ENCODE assay signal across 12 cellular contexts in the genomic region with DNA sequence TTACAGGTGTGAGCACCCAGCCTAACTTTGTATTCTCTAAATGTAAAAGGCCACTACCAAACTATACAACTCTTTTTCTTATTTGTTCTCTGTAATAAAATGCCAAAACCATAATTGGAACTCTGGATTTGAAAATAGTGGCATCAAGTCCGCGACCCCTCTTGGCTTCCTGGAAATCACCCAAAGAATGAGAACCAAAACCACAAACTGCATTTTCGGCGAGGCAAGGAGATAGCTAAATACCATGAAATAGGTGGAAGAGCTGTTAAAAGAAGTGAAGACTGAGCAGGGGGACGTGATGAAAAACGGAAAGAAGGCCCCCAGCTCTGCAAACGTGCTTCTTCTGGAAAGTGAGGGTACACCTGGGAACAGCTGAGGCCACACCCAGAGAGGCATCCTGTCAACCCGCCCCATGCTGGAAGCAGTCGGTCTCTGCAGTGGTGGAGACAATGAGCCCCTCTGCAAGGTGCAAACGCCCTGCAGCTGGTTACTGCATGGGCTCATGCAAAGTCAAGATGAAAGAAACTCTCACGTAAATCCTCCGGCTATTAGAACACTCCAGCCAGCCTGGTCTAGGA. TPM values are rescaled to one million over a fixed set of nuclear protein-coding genes. Genes with fewer than 3 reads are reported as not detected.
DNase-seq lines count a peak whose midpoint lies in the region; ATAC-seq, FAIRE-seq and TF ChIP-seq lines count a peak whose summit lies in the region.
"Had no signal": no experiment of that assay in that cellular context is flagged by ENCODE, and none has a peak within 500 bp of the region (broad histone marks: within the 10 kb centered on the region; RNA-seq: fewer than 3 reads in every experiment).

No MANE protein-coding gene starts in this region.

- no peak for ATAC-seq in GM12878
- ATAC-seq in GM21360 (IDR thresholded peaks at IDR 0.05; ENCODE audit: unreplicated experiment): no peak
- ATAC-seq in HG02973 (IDR thresholded peaks at IDR 0.05; ENCODE audit: unreplicated experiment): no peak

- TF ChIP-seq CTCF in GM12878 (IDR thresholded peaks at IDR 0.05 in 2 of 3, conservative IDR thresholded peaks at IDR 0.05 in 1 of 3; ENCODE audit: control insufficient read depth in 2 of 3, extremely low read depth in 1 of 3, insufficient read depth in 1 of 3, low read depth in 3 of 3, low read length in 3 of 3): no peak
- TF ChIP-seq CTCF in neural progenitor cell (IDR thresholded peaks at IDR 0.05): no peak
- TF ChIP-seq CTCF in progenitor cell of endocrine pancreas (IDR thresholded peaks at IDR 0.05; ENCODE audit: unreplicated experiment): no peak

- TF ChIP-seq RAD21 in GM12878 (IDR thresholded peaks at IDR 0.05; ENCODE audit: insufficient read depth, low read depth, low read length): no peak

- H3K9ac ChIP-seq in GM12878 (ENCODE audit: control insufficient read depth, insufficient read depth, low read length) (no peak overlapping the region), neural progenitor cell (no peak overlapping the region)

- no TSS peak for BruUV-seq in GM12878 (replicated peaks; lab: Mats Ljungman, UMichigan)

- no peak for DNase-seq in activated T-cell treated with anti-CD3 and anti-CD28 coated beads, Interleukin-2, amount 50 U/mL, for 24 hours
- DNase-seq in activated T-cell treated with anti-CD3 and anti-CD28 coated beads for 4 hours (no peak), MV-4-11 (lab: John Stamatoyannopoulos, UW) (peak; percentile 44), GM12878 (ENCODE audit: low read depth, low spot score) (no peak), neural progenitor cell (ENCODE audit: low spot score) (no peak), progenitor cell of endocrine pancreas (ENCODE audit: low spot score, unreplicated experiment) (no peak)
- DNase-seq: anterior cingulate cortex, NCI-H1417, NCI-H524 had no signal

- H3K9me3 ChIP-seq in GM12878 (replicated peaks; ENCODE audit: control insufficient read depth, insufficient read depth, low read length): no peaks in the 10 kb centered on the region
- H3K9me3 ChIP-seq in neural progenitor cell (ENCODE audit: low read depth): no peaks in the 10 kb centered on the region
- H3K9me3 ChIP-seq: tibial nerve had no signal

- TF ChIP-seq EP300 in GM12878 (IDR thresholded peaks at IDR 0.05; ENCODE audit: borderline replicate concordance in 1 of 2, control insufficient read depth in 1 of 2, low read depth in 2 of 2, low read length in 2 of 2): no peak

- H3K4me2 ChIP-seq in GM12878 (ENCODE audit: control insufficient read depth, insufficient read depth): no peak overlapping the region
- H3K4me2 ChIP-seq in neural progenitor cell: peak overlapping the region; percentile 34

- RAD21 ChIA-PET in GM12878 (lab: Charles Lee; ENCODE audit: unreplicated experiment): interaction anchor here (1.5 kb wide), 1 partner anchor 13 kb away, joined by 3 read pairs; no protein-coding TSS in a partner anchor

- no peaks in the 10 kb centered on the region for H3K27me3 Mint-ChIP-seq in activated T-cell treated with anti-CD3 and anti-CD28 coated beads, Interleukin-2, amount 50 U/mL, for 24 hours
- no peaks in the 10 kb centered on the region for H3K27me3 Mint-ChIP-seq in neural progenitor cell (ENCODE audit: insufficient read depth, low read depth)
- no peaks in the 10 kb centered on the region for H3K27me3 Mint-ChIP-seq in progenitor cell of endocrine pancreas

- no peak for TF ChIP-seq POLR2A in GM12878 (IDR thresholded peaks at IDR 0.05; ENCODE audit: low read depth, low read length)

- H3K9me3 Mint-ChIP-seq in activated T-cell treated with anti-CD3 and anti-CD28 coated beads, Interleukin-2, amount 50 U/mL, for 24 hours: no peaks in the 10 kb centered on the region
- no peaks in the 10 kb centered on the region for H3K9me3 Mint-ChIP-seq in neural progenitor cell
- H3K9me3 Mint-ChIP-seq in progenitor cell of endocrine pancreas (ENCODE audit: low read depth): no peaks in the 10 kb centered on the region

- 57% methylated on average over 12 of the region's 12 CpGs for whole genome bisulfite sequencing in GM12878 (ENCODE audit: insufficient coverage, insufficient replicate concordance, low lambda C conversion rate, missing lambda C conversion rate)

- H3K36me3 Mint-ChIP-seq in activated T-cell treated with anti-CD3 and anti-CD28 coated beads, Interleukin-2, amount 50 U/mL, for 24 hours (ENCODE audit: low read depth): peaks cover 37% of the 10 kb centered on the region
- H3K36me3 Mint-ChIP-seq in neural progenitor cell (peaks cover 4% of the 10 kb centered on the region), progenitor cell of endocrine pancreas (ENCODE audit: insufficient read depth) (peaks cover 4% of the 10 kb centered on the region)

- H3K79me2 ChIP-seq in GM12878 (ENCODE audit: control insufficient read depth, insufficient read depth, low read length) (peaks cover 36% of the 10 kb centered on the region), neural progenitor cell (ENCODE audit: low read depth) (peaks cover 89% of the 10 kb centered on the region)

- SMC1A ChIA-PET in GM12878 (lab: Charles Lee; ENCODE audit: uncharacterized antibody, unreplicated experiment): interaction anchor here (1.1 to 2.1 kb wide), 4 partner anchors 10 to 219 kb away, joined by 3 to 6 read pairs (median 4); no protein-coding TSS in a partner anchor

- H3K4me1 ChIP-seq in GM12878 (ENCODE audit: control insufficient read depth, insufficient read depth, low read length) (peaks cover 7% of the 10 kb centered on the region), neural progenitor cell (peaks cover 13% of the 10 kb centered on the region)

- no peaks in the 10 kb centered on the region for H4K20me1 ChIP-seq in GM12878 (ENCODE audit: control insufficient read depth, insufficient read depth)
- peaks cover 14% of the 10 kb centered on the region for H4K20me1 ChIP-seq in neural progenitor cell (ENCODE audit: low read depth)

- peaks cover 69% of the 10 kb centered on the region for H3K4me1 Mint-ChIP-seq in activated T-cell treated with anti-CD3 and anti-CD28 coated beads, Interleukin-2, amount 50 U/mL, for 24 hours (ENCODE audit: low read depth)
- H3K4me1 Mint-ChIP-seq in neural progenitor cell: peaks cover 17% of the 10 kb centered on the region
- H3K4me1 Mint-ChIP-seq in progenitor cell of endocrine pancreas (ENCODE audit: low read depth): peaks cover 8% of the 10 kb centered on the region

- H2AFZ ChIP-seq in GM12878 (ENCODE audit: control insufficient read depth, low read depth, low read length): no peak overlapping the region
- H2AFZ ChIP-seq in neural progenitor cell (replicated peaks): no peak overlapping the region

- H3K27me3 ChIP-seq in GM12878 (replicated peaks in 1 of 2; ENCODE audit: control insufficient read depth in 2 of 2, insufficient read depth in 2 of 2, low read length in 1 of 2) (no peaks in the 10 kb centered on the region), neural progenitor cell (no peaks in the 10 kb centered on the region)
- H3K27me3 ChIP-seq: tibial nerve had no signal

- POLR2A ChIA-PET in GM12878 (lab: Charles Lee): interaction anchor here (0.9 to 1.5 kb wide), 2 partner anchors 13 to 18 kb away, joined by 3 read pairs; no protein-coding TSS in a partner anchor

- peaks cover 7% of the 10 kb centered on the region for H3F3A ChIP-seq in neural progenitor cell (ENCODE audit: low read depth)

- in situ Hi-C loops in GM12878 (cut with MboI): no loop called here

- CTCF ChIA-PET in GM12878 (lab: Yijun Ruan, JAX): interaction anchor here (0.9 to 1.4 kb wide), 3 partner anchors 13 to 36 kb away, joined by 3 to 5 read pairs (median 5); no protein-coding TSS in a partner anchor

- H3K27ac Mint-ChIP-seq in activated T-cell treated with anti-CD3 and anti-CD28 coated beads, Interleukin-2, amount 50 U/mL, for 24 hours: peak overlapping the region; percentile 61
- H3K27ac Mint-ChIP-seq in neural progenitor cell (peak overlapping the region; percentile 90), progenitor cell of endocrine pancreas (no peak overlapping the region)

- FAIRE-seq in GM12878 (lab: Jason Lieb, UNC): no peak

- intact Hi-C loops in GM12878 (cut with micrococcal nuclease; ENCODE audit: unreplicated experiment): no loop called here

- no peak overlapping the region for H3K4me3 ChIP-seq in GM12878
- H3K4me3 ChIP-seq in neural progenitor cell: no peak overlapping the region
- H3K4me3 ChIP-seq: tibial nerve had no signal

- peak overlapping the region; percentile 17 for H3K4me3 Mint-ChIP-seq in activated T-cell treated with anti-CD3 and anti-CD28 coated beads, Interleukin-2, amount 50 U/mL, for 24 hours
- H3K4me3 Mint-ChIP-seq in neural progenitor cell: no peak overlapping the region
- H3K4me3 Mint-ChIP-seq in progenitor cell of endocrine pancreas (ENCODE audit: low read depth): no peak overlapping the region

- H3K27ac ChIP-seq in GM12878 (ENCODE audit: control insufficient read depth, insufficient read depth): no peak overlapping the region
- H3K27ac ChIP-seq in neural progenitor cell: no peak overlapping the region
- H3K27ac ChIP-seq: tibial nerve had no signal

- H3K36me3 ChIP-seq in GM12878 (ENCODE audit: control insufficient read depth in 2 of 2, insufficient read depth in 2 of 2, low read length in 1 of 2) (peaks cover 0 to 3% of the 10 kb centered on the region in 2 experiments; a peak in 1 of 4 replicates), neural progenitor cell (no peaks in the 10 kb centered on the region)

TF ChIP-seq in GM12878, 131 proteins besides CTCF, POLR2A, EP300 and RAD21:
- TF ChIP-seq ZNF217 (IDR thresholded peaks at IDR 0.05) (no peak), ZNF24 (IDR thresholded peaks at IDR 0.05) (no peak), RUNX3 (IDR thresholded peaks at IDR 0.05; ENCODE audit: low read length) (0 out of 2 replicates have a peak, but pooled peaks have one; percentile 12)

RNA-seq across cellular contexts. Expression of a gene that starts 22.5 kb away (rescaled TPM):
- total RNA-seq in GM12878 (2013; cell fraction: nucleolus; rRNA removed): 140 and 151 TPM in 2 replicates
- total RNA-seq in GM12878 (2014; rRNA removed) (58.1 and 64.9 TPM in 2 replicates), GM12878 (2014; rRNA removed; fragmentation: Illumina TruSeq; extraction: Trizol) (49.5 and 49.9 TPM in 2 replicates), GM12878 (2021) (42.9 and 47.9 TPM in 2 replicates), neural progenitor cell (ENCODE audit: low replicate concordance) (60.2 and 80.5 TPM in 2 replicates), progenitor cell of endocrine pancreas (38.7 and 42.3 TPM in 2 replicates)
- polyA plus RNA-seq in GM12878 (2011; ENCODE audit: low read depth): 34.7 TPM
- polyA plus RNA-seq in GM12878 (2011; rRNA removed) (65.1 and 67.0 TPM in 2 replicates), GM12878 (2014; fragmentation: Illumina TruSeq; extraction: Trizol) (55.1 and 56.9 TPM in 2 replicates), GM12878 (2014; fragmentation: Nextera tagmentation; extraction: Ambion mirVana) (10 to 100 TPM; 36.8 to 39.6 TPM), GM12878 (2014; rRNA removed) (48.0 and 55.5 TPM in 2 replicates), GM12878 (2016; fragmentation: Nextera tagmentation; extraction: Ambion mirVana) (10 to 100 TPM; 32.5 to 41.5 TPM)
- 61.5 and 64.4 TPM in 2 replicates for polyA plus RNA-seq in GM12878 (2011; cell fraction: cytosol; rRNA removed)
- polyA plus RNA-seq in GM12878 (2011; cell fraction: nucleus; rRNA removed): 39.2 and 43.9 TPM in 2 replicates
- polyA plus RNA-seq in GM12878 (2012): 39.6 and 42.4 TPM in 2 replicates
- polyA minus RNA-seq in GM12878 (2011; rRNA and poly(A)+ RNA removed): 50.7 and 54.3 TPM in 2 replicates
- 25.3 and 28.4 TPM in 2 replicates for polyA minus RNA-seq in GM12878 (2011; cell fraction: cytosol; rRNA and poly(A)+ RNA removed)
- polyA minus RNA-seq in GM12878 (2011; cell fraction: nucleus; rRNA and poly(A)+ RNA removed): 24.1 and 34.9 TPM in 2 replicates
